Comparison of ENCODE assay signal across 8 cellular contexts in the genomic region with DNA sequence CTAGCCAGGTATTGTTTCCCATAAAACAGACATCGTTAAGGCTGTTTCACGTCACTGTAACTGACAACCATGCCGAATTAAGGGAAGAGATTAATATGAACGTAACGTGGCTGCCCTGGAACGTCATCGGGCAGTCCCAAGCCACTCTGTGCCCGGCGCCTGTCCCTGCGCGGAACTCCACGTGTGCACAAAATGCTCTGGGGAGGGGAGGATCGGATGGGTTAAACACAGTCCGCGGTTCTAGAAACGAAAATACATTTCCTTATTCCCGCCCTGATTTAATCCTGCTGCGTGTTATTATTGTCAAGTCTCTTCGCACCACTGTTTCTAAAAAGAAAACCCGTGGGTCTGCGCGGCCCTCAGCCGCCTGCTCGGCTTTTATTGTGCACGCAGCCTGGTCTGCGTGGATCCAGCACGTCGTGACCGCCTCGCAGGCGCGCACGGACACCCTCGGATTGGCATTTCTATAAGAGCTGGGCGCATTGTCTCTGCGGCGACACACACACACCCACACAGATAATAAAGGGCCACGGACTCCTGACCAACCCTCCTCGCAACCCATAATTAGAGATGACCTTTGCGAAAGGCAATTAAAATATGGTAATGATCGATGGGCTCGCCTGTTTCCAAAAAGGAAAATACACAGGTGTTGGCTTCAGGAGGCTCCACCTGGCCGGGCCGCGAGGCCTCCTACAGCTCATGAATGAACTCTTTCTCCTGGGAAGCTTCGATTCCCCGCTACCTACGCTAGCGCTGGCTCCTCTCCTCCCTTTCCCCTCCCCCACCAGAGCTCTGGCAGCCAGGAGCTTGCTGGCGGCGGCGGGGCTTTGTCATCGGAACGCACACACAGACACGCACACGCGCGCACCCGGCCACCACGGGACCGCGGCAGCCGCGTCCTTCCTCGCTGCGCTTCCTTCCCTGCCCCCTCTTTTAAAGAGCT.
DNase-seq lines count a peak whose midpoint lies in the region; ATAC-seq lines count a peak whose summit lies in the region.

No MANE protein-coding gene starts in this region.

- H3K4me1 ChIP-seq in CD4-positive, alpha-beta memory T cell (ENCODE audit: insufficient read depth, low read length), result peaks cover 35% of the 10 kb centered on the region
- H3K4me1 ChIP-seq in duodenal mucosa (ENCODE audit: control insufficient read depth in 1 of 2, insufficient read depth in 2 of 2, low read length in 2 of 2), result peaks cover 7 to 12% of the 10 kb centered on the region in 2 donors

- H3K9ac ChIP-seq in duodenal mucosa (ENCODE audit: low read depth in 1 of 2, low read length in 2 of 2), result peak overlapping the region; percentile 18 to 46

- H3K4me3 Mint-ChIP-seq in CD4-positive, alpha-beta memory T cell, result peak overlapping the region; percentile 77 to 94 (median 84)
- H3K4me3 Mint-ChIP-seq in naive B cell, result peak overlapping the region; percentile 85 to 93 (median 90)

- no peaks in the 10 kb centered on the region for H3K27me3 ChIP-seq in CD4-positive, alpha-beta memory T cell (ENCODE audit: insufficient read depth, low read length)
- no peaks in the 10 kb centered on the region for H3K27me3 ChIP-seq in duodenal mucosa (ENCODE audit: control insufficient read depth in 1 of 2, insufficient read depth in 2 of 2, low read length in 2 of 2)

- peaks cover 0 to 4% of the 10 kb centered on the region in 2 donors for H3K36me3 Mint-ChIP-seq in CD4-positive, alpha-beta memory T cell
- H3K36me3 Mint-ChIP-seq in naive B cell, result no peaks in the 10 kb centered on the region

- no peaks in the 10 kb centered on the region for H3K9me3 ChIP-seq in CD4-positive, alpha-beta memory T cell (ENCODE audit: control insufficient read depth in 1 of 2, low read length in 2 of 2)
- no peaks in the 10 kb centered on the region for H3K9me3 ChIP-seq in duodenal mucosa (ENCODE audit: control insufficient read depth in 1 of 2, low read length in 2 of 2)

- CTCF ChIA-PET in CD4-positive, alpha-beta memory T cell (lab: Charles Lee; ENCODE audit: partially characterized antibody), result interaction anchor here (0.6 to 1.9 kb wide), 9 partner anchors 10 to 1358 kb away, joined by 3 to 5 read pairs (median 4); a partner anchor contains a TSS

- DNase-seq in CD4-positive, alpha-beta memory T cell, result peak in 2 of 5 donors; percentile 31 to 50
- DNase-seq in NCI-H2081 treated with DMSO at 0.1 percent for 48 hours (lab: John Stamatoyannopoulos, UW) (peak; percentile 47), naive B cell (no peak), NCI-H1436 treated with DMSO at 0.1 percent for 48 hours (lab: John Stamatoyannopoulos, UW) (no peak), activated gamma-delta T cell (lab: John Stamatoyannopoulos, UW) (no peak)

- peak overlapping the region in 1 of 2 donors; percentile 24 for H3K4me3 ChIP-seq in CD4-positive, alpha-beta memory T cell (ENCODE audit: low read length in 2 of 2)
- H3K4me3 ChIP-seq in duodenal mucosa (ENCODE audit: low read depth in 1 of 2, low read length in 2 of 2), result peak overlapping the region; percentile 54 to 63

- peaks cover 11 to 46% (median 28%) of the 10 kb centered on the region in 4 donors for H3K4me1 Mint-ChIP-seq in CD4-positive, alpha-beta memory T cell
- peaks cover 22 to 49% (median 39%) of the 10 kb centered on the region in 3 donors for H3K4me1 Mint-ChIP-seq in naive B cell

- peak overlapping the region; percentile 80 to 95 (median 87) for H3K27ac Mint-ChIP-seq in CD4-positive, alpha-beta memory T cell
- H3K27ac Mint-ChIP-seq in naive B cell, result peak overlapping the region; percentile 94 to 98 (median 96)

- no peaks in the 10 kb centered on the region for H3K36me3 ChIP-seq in CD4-positive, alpha-beta memory T cell (ENCODE audit: insufficient read depth, low read length)
- H3K36me3 ChIP-seq in duodenal mucosa (ENCODE audit: control insufficient read depth in 1 of 2, insufficient read depth in 2 of 2, low read length in 2 of 2), result no peaks in the 10 kb centered on the region

- H3K27ac ChIP-seq in CD4-positive, alpha-beta memory T cell (ENCODE audit: low read depth, low read length), result no peak overlapping the region
- no peak overlapping the region for H3K27ac ChIP-seq in duodenal mucosa (ENCODE audit: low read depth, low read length)

- H3K27me3 Mint-ChIP-seq in CD4-positive, alpha-beta memory T cell, result no peaks in the 10 kb centered on the region
- peaks cover 0 to 24% (median 0%) of the 10 kb centered on the region in 3 donors for H3K27me3 Mint-ChIP-seq in naive B cell

- H3K9me3 Mint-ChIP-seq in CD4-positive, alpha-beta memory T cell, result no peaks in the 10 kb centered on the region
- H3K9me3 Mint-ChIP-seq in naive B cell, result peaks cover 0 to 8% (median 0%) of the 10 kb centered on the region in 7 donors

- ATAC-seq in naive B cell (ENCODE audit: low read depth in 2 of 2) (peak; percentile 18 to 25), HG02571 (IDR thresholded peaks at IDR 0.05; ENCODE audit: unreplicated experiment) (no peak), GM18858 (IDR thresholded peaks at IDR 0.05; ENCODE audit: unreplicated experiment) (no peak)

- POLR2A ChIA-PET in CD4-positive, alpha-beta memory T cell (lab: Charles Lee; ENCODE audit: partially characterized antibody), result interaction anchor here (1.0 to 11.9 kb wide), 7 partner anchors 9 to 100 kb away, joined by 3 to 323 read pairs (median 10); a partner anchor contains a TSS

- intact Hi-C loops in CD4-positive, alpha-beta memory T cell (cut with micrococcal nuclease), result loop anchor here (2.0 kb wide), 2 partner anchors 13 to 395 kb away; no protein-coding TSS in a partner anchor

Comparison
In these comparisons a context has a peak if more than half of its experiments do, and no peak if none do; other contexts are left out.
1. ATAC-seq: peak in naive B cell (2 of 2); none in HG02571 (single experiment) and GM18858 (single experiment).